Comparison of ENCODE assay signal across 13 cellular contexts in the genomic region with DNA sequence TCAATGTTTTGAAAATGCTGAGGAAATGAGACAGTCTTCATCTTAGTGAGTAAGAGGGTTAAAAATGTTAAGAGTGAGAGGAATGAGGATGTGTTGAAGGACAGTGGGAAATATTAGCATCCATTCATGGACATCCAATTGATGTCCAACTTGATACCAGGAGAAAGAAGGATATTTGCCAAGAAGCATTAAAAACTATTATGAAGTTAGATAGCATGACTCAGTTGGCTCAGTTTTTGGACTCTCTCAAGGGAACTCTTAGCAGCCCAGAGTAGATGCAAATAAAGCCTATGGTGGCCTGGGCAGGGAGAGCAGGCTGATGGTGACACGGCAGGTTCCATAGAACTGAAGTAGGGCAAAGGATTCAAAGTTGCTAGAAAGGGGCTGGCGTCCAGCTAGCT.
DNase-seq lines count a peak whose midpoint lies in the region; ATAC-seq lines count a peak whose summit lies in the region.
"Had no signal": no experiment of that assay in that cellular context is flagged by ENCODE, and none has a peak within 500 bp of the region (broad histone marks: within the 10 kb centered on the region; RNA-seq: fewer than 3 reads in every experiment).

No MANE protein-coding gene starts in this region.

- peaks cover 48% of the 10 kb centered on the region for H3K4me1 ChIP-seq in SJSA1 (replicated peaks)

- no peaks in the 10 kb centered on the region for H3K27me3 ChIP-seq in SJSA1 (replicated peaks)

- H3K4me3 Mint-ChIP-seq in activated T-helper 2 cell treated with anti-CD3 and anti-CD28 coated beads, Interferon-gamma antibody, Interleukin-2, Interleukin-4, amounts not matched to agents 10 μg/mL and 5 μg/mL and 100 μg/mL, durations not matched to agents 14 hours and 24 hours and 36 hours (ENCODE audit: low read depth) = no peak overlapping the region
- H3K4me3 Mint-ChIP-seq: activated naive CD8-positive, alpha-beta T cell treated with anti-CD3 and anti-CD28 coated beads, Interleukin-2, amount 50 U/mL, for 24 hours; natural killer cell had no signal

- no peak overlapping the region for H3K27ac Mint-ChIP-seq in activated T-helper 2 cell treated with anti-CD3 and anti-CD28 coated beads, Interferon-gamma antibody, Interleukin-2, Interleukin-4, amounts not matched to agents 10 μg/mL and 5 μg/mL and 100 μg/mL, durations not matched to agents 14 hours and 24 hours and 36 hours
- H3K27ac Mint-ChIP-seq: activated naive CD8-positive, alpha-beta T cell treated with anti-CD3 and anti-CD28 coated beads, Interleukin-2, amount 50 U/mL, for 24 hours; natural killer cell had no signal

- no peaks in the 10 kb centered on the region for H3K36me3 Mint-ChIP-seq in activated T-helper 2 cell treated with anti-CD3 and anti-CD28 coated beads, Interferon-gamma antibody, Interleukin-2, Interleukin-4, amounts not matched to agents 10 μg/mL and 5 μg/mL and 100 μg/mL, durations not matched to agents 14 hours and 24 hours and 36 hours (ENCODE audit: low read depth)
- H3K36me3 Mint-ChIP-seq: natural killer cell had no signal

- no peaks in the 10 kb centered on the region for H3K9me3 ChIP-seq in SJSA1 (replicated peaks)

- no peak for ATAC-seq in GM21367 (IDR thresholded peaks at IDR 0.05; ENCODE audit: unreplicated experiment)
- ATAC-seq: activated naive CD8-positive, alpha-beta T cell treated with anti-CD3 and anti-CD28 coated beads, Interleukin-2, amount 50 U/mL, for 24 hours; natural killer cell had no signal

- intact Hi-C loops in activated T-helper 2 cell treated with anti-CD3 and anti-CD28 coated beads, Interferon-gamma antibody, Interleukin-2, Interleukin-4, amounts not matched to agents 10 μg/mL and 5 μg/mL and 100 μg/mL, durations not matched to agents 14 hours and 24 hours and 36 hours (cut with micrococcal nuclease) = no loop called here

- H3K27ac ChIP-seq in SJSA1 = peak overlapping the region; percentile 98

- no peak overlapping the region for H3K4me3 ChIP-seq in SJSA1

- H3K36me3 ChIP-seq in SJSA1 = no peaks in the 10 kb centered on the region

- DNase-seq in ELR (ENCODE audit: low read depth) = peak; percentile 92
- DNase-seq in SJSA1 (ENCODE audit: low read depth in 1 of 2, low spot score in 2 of 2) = peak in 1 of 2 experiments; percentile 74
- peak; percentile 83 for DNase-seq in fibroblast of gingiva (ENCODE audit: low read depth)
- DNase-seq in renal cortical epithelial cell (ENCODE audit: low read depth) = peak; percentile 56
- no peak for DNase-seq in ureter (ENCODE audit: low spot score)
- no peak for DNase-seq in SK-N-DZ (ENCODE audit: low spot score)
- no peak for DNase-seq in activated T-helper 2 cell treated with anti-CD3 and anti-CD28 coated beads, Interferon-gamma antibody, Interleukin-2, Interleukin-4, amounts not matched to agents 10 μg/mL and 5 μg/mL and 100 μg/mL, durations not matched to agents 14 hours and 24 hours and 36 hours (ENCODE audit: low spot score)
- DNase-seq: activated naive CD8-positive, alpha-beta T cell treated with anti-CD3 and anti-CD28 coated beads, Interleukin-2, amount 50 U/mL, for 24 hours; GOT3; natural killer cell; NCI-H2081 treated with DMSO at 0.1 percent for 48 hours; OCI-M1 had no signal

- H3K27me3 Mint-ChIP-seq in activated T-helper 2 cell treated with anti-CD3 and anti-CD28 coated beads, Interferon-gamma antibody, Interleukin-2, Interleukin-4, amounts not matched to agents 10 μg/mL and 5 μg/mL and 100 μg/mL, durations not matched to agents 14 hours and 24 hours and 36 hours (ENCODE audit: low read depth) = no peaks in the 10 kb centered on the region
- H3K27me3 Mint-ChIP-seq: activated naive CD8-positive, alpha-beta T cell treated with anti-CD3 and anti-CD28 coated beads, Interleukin-2, amount 50 U/mL, for 24 hours had no signal

- H3K4me1 Mint-ChIP-seq in activated T-helper 2 cell treated with anti-CD3 and anti-CD28 coated beads, Interferon-gamma antibody, Interleukin-2, Interleukin-4, amounts not matched to agents 10 μg/mL and 5 μg/mL and 100 μg/mL, durations not matched to agents 14 hours and 24 hours and 36 hours (ENCODE audit: low read depth) = no peaks in the 10 kb centered on the region
- H3K4me1 Mint-ChIP-seq: activated naive CD8-positive, alpha-beta T cell treated with anti-CD3 and anti-CD28 coated beads, Interleukin-2, amount 50 U/mL, for 24 hours had no signal

- H3K9me3 Mint-ChIP-seq in activated T-helper 2 cell treated with anti-CD3 and anti-CD28 coated beads, Interferon-gamma antibody, Interleukin-2, Interleukin-4, amounts not matched to agents 10 μg/mL and 5 μg/mL and 100 μg/mL, durations not matched to agents 14 hours and 24 hours and 36 hours = no peaks in the 10 kb centered on the region
- H3K9me3 Mint-ChIP-seq: activated naive CD8-positive, alpha-beta T cell treated with anti-CD3 and anti-CD28 coated beads, Interleukin-2, amount 50 U/mL, for 24 hours; natural killer cell had no signal

Comparison
In these comparisons a context has a peak if more than half of its experiments do, and no peak if none do; other contexts are left out.
1. DNase-seq: peak in ELR (single experiment), fibroblast of gingiva (single experiment) and renal cortical epithelial cell (single experiment); none in ureter (single experiment), SK-N-DZ (single experiment) and activated T-helper 2 cell treated with anti-CD3 and anti-CD28 coated beads, Interferon-gamma antibody, Interleukin-2, Interleukin-4, amounts not matched to agents 10 μg/mL and 5 μg/mL and 100 μg/mL, durations not matched to agents 14 hours and 24 hours and 36 hours (single experiment).